8 cellular contexts compared by ENCODE assay signal in the genomic region with DNA sequence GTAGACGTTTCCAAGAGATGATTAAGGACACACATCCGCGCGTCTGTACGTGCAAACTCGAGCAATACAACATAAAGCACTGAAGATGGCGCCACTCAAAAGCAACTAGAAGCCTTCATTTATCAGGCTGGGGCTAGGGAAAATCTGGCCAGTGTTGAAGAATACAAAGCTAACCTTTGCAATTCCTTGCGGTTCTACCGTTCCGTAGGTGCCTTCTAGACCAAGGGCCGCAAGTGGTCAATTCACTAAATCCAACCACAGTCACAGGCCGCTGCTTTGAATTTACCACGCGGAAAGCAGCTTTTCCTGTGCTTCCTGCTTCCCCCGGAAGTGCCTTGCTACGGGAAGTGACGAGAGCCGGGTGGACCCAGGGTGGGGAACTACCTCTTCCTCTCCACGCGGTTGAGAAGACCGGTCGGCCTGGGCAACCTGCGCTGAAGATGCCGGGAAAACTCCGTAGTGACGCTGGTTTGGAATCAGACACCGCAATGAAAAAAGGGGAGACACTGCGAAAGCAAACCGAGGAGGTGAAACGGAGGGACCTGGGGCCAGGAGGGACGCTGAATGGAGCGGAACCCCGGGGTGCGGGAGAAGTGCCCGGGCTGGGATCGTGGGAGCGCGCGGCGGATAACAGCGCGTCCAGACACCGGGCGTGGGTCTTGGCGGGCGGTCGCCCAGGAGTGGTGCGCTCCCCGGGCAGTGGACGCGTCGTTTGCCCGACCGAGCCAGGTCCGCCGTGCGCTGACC. TPM values are rescaled to one million over a fixed set of nuclear protein-coding genes. Genes with fewer than 3 reads are reported as not detected.
DNase-seq lines count a peak whose midpoint lies in the region; ATAC-seq and FAIRE-seq lines count a peak whose summit lies in the region.

A gene (plus strand): TSS at position 385 of the 747 bp plus-strand sequence. CDS start 56 bp downstream, at position 441.

- peak; percentile 21 for FAIRE-seq in RCC 7860 (lab: Jason Lieb, UNC)

- peak within 1 kb of the TSS; percentile 96 to 100 (median 99) for H3K27ac Mint-ChIP-seq in naive thymus-derived CD4-positive, alpha-beta T cell
- H3K27ac Mint-ChIP-seq in stimulated activated naive B cell treated with anti-CD40 and anti-IgM and Interleukin-4, amounts not matched to agents 10 μg/mL and 1 μg/mL and 100 μg/mL, for 72 hours: peak within 1 kb of the TSS; percentile 99

- peak within 1 kb of the TSS; percentile 95 for H3K9ac ChIP-seq in Karpas-422 (ENCODE audit: low read length)

- H3K4me3 ChIP-seq in Karpas-422 (ENCODE audit: low read length): peak within 1 kb of the TSS; percentile 92
- H3K4me3 ChIP-seq in naive thymus-derived CD4-positive, alpha-beta T cell (ENCODE audit: low read length): peak within 1 kb of the TSS; percentile 71

- peaks cover 26% of the 10 kb centered on the region for H3K4me1 ChIP-seq in Karpas-422 (ENCODE audit: low read length)
- H3K4me1 ChIP-seq in naive thymus-derived CD4-positive, alpha-beta T cell (ENCODE audit: control insufficient read depth in 2 of 2, insufficient read depth in 2 of 2, low read length in 2 of 2): peaks cover 7 to 11% of the 10 kb centered on the region in 2 donors

- no peaks in the 10 kb centered on the region for H3K27me3 ChIP-seq in Karpas-422 (ENCODE audit: low read length)
- no peaks in the 10 kb centered on the region for H3K27me3 ChIP-seq in naive thymus-derived CD4-positive, alpha-beta T cell (ENCODE audit: control insufficient read depth in 2 of 2, insufficient read depth in 2 of 2, low read length in 2 of 2)

- H3K4me1 Mint-ChIP-seq in naive thymus-derived CD4-positive, alpha-beta T cell: peaks cover 15 to 53% (median 33%) of the 10 kb centered on the region in 7 donors
- H3K4me1 Mint-ChIP-seq in stimulated activated naive B cell treated with anti-CD40 and anti-IgM and Interleukin-4, amounts not matched to agents 10 μg/mL and 1 μg/mL and 100 μg/mL, for 72 hours: peaks cover 17 to 31% of the 10 kb centered on the region in 2 donors

- peak within 1 kb of the TSS; percentile 19; the same call in 1 of the 2 replicates for H2AFZ ChIP-seq in Karpas-422 (ENCODE audit: low read length)

- no peaks in the 10 kb centered on the region for H3K9me3 Mint-ChIP-seq in naive thymus-derived CD4-positive, alpha-beta T cell
- no peaks in the 10 kb centered on the region for H3K9me3 Mint-ChIP-seq in stimulated activated naive B cell treated with anti-CD40 and anti-IgM and Interleukin-4, amounts not matched to agents 10 μg/mL and 1 μg/mL and 100 μg/mL, for 72 hours

- peaks cover 37% of the 10 kb centered on the region for H3K36me3 ChIP-seq in Karpas-422 (ENCODE audit: insufficient read depth, low read length)
- peaks cover 0 to 20% (median 6%) of the 10 kb centered on the region in 3 experiments for H3K36me3 ChIP-seq in naive thymus-derived CD4-positive, alpha-beta T cell (ENCODE audit: control insufficient read depth in 2 of 3, insufficient read depth in 3 of 3, low read length in 3 of 3)

- peaks cover 68% of the 10 kb centered on the region for H3K79me2 ChIP-seq in Karpas-422 (ENCODE audit: low read length)

- intact Hi-C loops in naive thymus-derived CD4-positive, alpha-beta T cell (cut with micrococcal nuclease): loop anchor here (1.0 to 10.0 kb wide), 17 partner anchors 32 to 1107 kb away; a partner anchor contains a TSS

- DNase-seq in Daoy (ENCODE audit: low read depth) (peak; percentile 91), Karpas-422 (peak; percentile 98), RCC 7860 (ENCODE audit: low spot score) (peak; percentile 87), activated T-helper 1 cell treated with Interleukin-2 at 50 U/mL for 16 hours (ENCODE audit: low read depth) (peak; percentile 76), fibroblast of gingiva (ENCODE audit: low read depth) (peak; percentile 90)
- peak; percentile 70 to 94 (median 89) for DNase-seq in naive thymus-derived CD4-positive, alpha-beta T cell
- DNase-seq in stimulated activated naive B cell treated with anti-CD40 and anti-IgM and Interleukin-4, amounts not matched to agents 10 μg/mL and 1 μg/mL and 100 μg/mL, for 72 hours: peak; percentile 90

- peaks cover 33% of the 10 kb centered on the region for H4K20me1 ChIP-seq in Karpas-422 (ENCODE audit: insufficient read depth, low read depth, low read length)

- no peaks in the 10 kb centered on the region for H3K27me3 Mint-ChIP-seq in naive thymus-derived CD4-positive, alpha-beta T cell
- no peaks in the 10 kb centered on the region for H3K27me3 Mint-ChIP-seq in stimulated activated naive B cell treated with anti-CD40 and anti-IgM and Interleukin-4, amounts not matched to agents 10 μg/mL and 1 μg/mL and 100 μg/mL, for 72 hours

- CTCF ChIA-PET in naive thymus-derived CD4-positive, alpha-beta T cell (lab: Charles Lee): interaction anchor here (0.6 to 1.6 kb wide), 5 partner anchors 134 to 346 kb away, joined by 3 to 11 read pairs (median 3); no protein-coding TSS in a partner anchor

- H3K4me3 Mint-ChIP-seq in naive thymus-derived CD4-positive, alpha-beta T cell: peak within 1 kb of the TSS; percentile 91 to 100 (median 98)
- peak within 1 kb of the TSS; percentile 95 to 99 for H3K4me3 Mint-ChIP-seq in stimulated activated naive B cell treated with anti-CD40 and anti-IgM and Interleukin-4, amounts not matched to agents 10 μg/mL and 1 μg/mL and 100 μg/mL, for 72 hours

- ATAC-seq in GM21825 (IDR thresholded peaks at IDR 0.05; ENCODE audit: unreplicated experiment): peak; percentile 83
- peak; percentile 89 for ATAC-seq in naive thymus-derived CD4-positive, alpha-beta T cell
- ATAC-seq in stimulated activated naive B cell treated with anti-CD40 and anti-IgM and Interleukin-4, amounts not matched to agents 10 μg/mL and 1 μg/mL and 100 μg/mL, for 72 hours (replicated peaks): peak; percentile 89 to 91

- no peaks in the 10 kb centered on the region for H3K9me2 ChIP-seq in Karpas-422 (replicated peaks; ENCODE audit: insufficient read depth, low read length)

- H3K27ac ChIP-seq in Karpas-422 (ENCODE audit: low read length): peak within 1 kb of the TSS; percentile 88
- H3K27ac ChIP-seq in naive thymus-derived CD4-positive, alpha-beta T cell (ENCODE audit: low read depth, low read length): peak within 1 kb of the TSS; percentile 97

- H3K9me3 ChIP-seq in Karpas-422 (ENCODE audit: low read length): no peaks in the 10 kb centered on the region
- H3K9me3 ChIP-seq in naive thymus-derived CD4-positive, alpha-beta T cell (ENCODE audit: control insufficient read depth in 2 of 3, low read length in 3 of 3): no peaks in the 10 kb centered on the region

- peak within 1 kb of the TSS; percentile 86 for H3K4me2 ChIP-seq in Karpas-422 (ENCODE audit: low read depth, low read length, poor library complexity, severe bottlenecking)

- H3K36me3 Mint-ChIP-seq in naive thymus-derived CD4-positive, alpha-beta T cell: peaks cover 7 to 23% (median 10%) of the 10 kb centered on the region in 5 donors
- peaks cover 30 to 39% of the 10 kb centered on the region in 2 donors for H3K36me3 Mint-ChIP-seq in stimulated activated naive B cell treated with anti-CD40 and anti-IgM and Interleukin-4, amounts not matched to agents 10 μg/mL and 1 μg/mL and 100 μg/mL, for 72 hours

- POLR2A ChIA-PET in naive thymus-derived CD4-positive, alpha-beta T cell (lab: Charles Lee): interaction anchor here (0.7 to 2.0 kb wide), 13 partner anchors 13 to 458 kb away, joined by 3 to 11 read pairs (median 5); a partner anchor contains a TSS

RNA-seq across cellular contexts. Expression of the gene that starts here (rescaled TPM):
- 174 and 175 TPM in 2 replicates for total RNA-seq in Daoy (2014; rRNA removed; shearing (Covaris generic))
- total RNA-seq in Karpas-422 (2014; rRNA removed; shearing (Covaris generic); ENCODE audit: low replicate concordance): 87.0 and 89.8 TPM in 2 replicates
- 100 to 1,000 TPM in 1 of 5 experiments, 10 to 100 TPM in 4; 43.5 to 101 (median 86.7) TPM for total RNA-seq in naive thymus-derived CD4-positive, alpha-beta T cell
- polyA plus RNA-seq in naive thymus-derived CD4-positive, alpha-beta T cell: 10 to 100 TPM; 15.0 to 15.4 TPM

Comparison
In these comparisons a context has a peak if more than half of its experiments do, and no peak if none do; other contexts are left out.
1. Peak in every context shown above with its lines: DNase-seq, ATAC-seq, H3K4me3 ChIP-seq and H3K27ac ChIP-seq.